Comparison of ENCODE assay signal across 13 cellular contexts in the genomic region with DNA sequence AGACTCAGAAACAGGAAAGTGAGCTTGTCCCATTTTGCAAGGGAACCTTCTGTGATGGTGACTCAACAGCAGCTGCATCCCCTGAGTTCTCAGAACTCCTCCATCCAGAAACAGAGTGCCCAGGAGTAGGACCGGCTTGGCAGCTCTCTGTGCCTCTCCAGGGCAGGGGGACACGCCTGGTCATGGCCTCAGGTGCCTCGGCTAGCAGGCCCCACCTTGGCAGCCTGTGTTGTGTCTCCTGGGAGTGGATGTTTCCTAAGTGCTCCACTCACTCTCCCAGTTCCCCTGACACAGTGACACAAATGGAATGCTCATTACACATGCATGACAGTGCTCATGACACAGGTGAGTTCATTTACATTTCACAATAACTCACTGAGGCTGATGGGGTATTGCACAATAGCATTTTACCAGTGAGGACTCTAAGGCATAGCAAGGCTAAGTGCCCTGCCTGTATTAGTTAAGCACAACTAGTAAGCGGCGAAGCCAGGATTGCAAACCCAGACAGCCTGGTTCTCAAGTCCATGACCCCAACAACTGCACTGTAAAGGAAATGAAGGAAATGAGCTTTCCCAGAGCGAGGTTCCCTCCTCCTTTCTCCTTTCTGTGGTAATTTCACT. TPM values are rescaled to one million over a fixed set of nuclear protein-coding genes. Genes with fewer than 3 reads are reported as not detected.
DNase-seq lines count a peak whose midpoint lies in the region; ATAC-seq, FAIRE-seq and TF ChIP-seq lines count a peak whose summit lies in the region.
"Had no signal": no experiment of that assay in that cellular context is flagged by ENCODE, and none has a peak within 500 bp of the region (broad histone marks: within the 10 kb centered on the region; RNA-seq: fewer than 3 reads in every experiment).

No MANE protein-coding gene starts in this region.

- TF ChIP-seq POLR2A in endothelial cell of umbilical vein (IDR thresholded peaks at IDR 0.05; ENCODE audit: low read depth, low read length) = no peak

- H3K4me1 ChIP-seq in endothelial cell of umbilical vein (ENCODE audit: control insufficient read depth, extremely low read depth, insufficient read depth, low read length) (peaks cover 7% of the 10 kb centered on the region), neuronal stem cell (ENCODE audit: control insufficient read depth in 2 of 2, insufficient read depth in 1 of 2, low read depth in 1 of 2, low read length in 2 of 2) (peaks cover 10 to 13% of the 10 kb centered on the region in 2 donors)

- no peak overlapping the region for H3K23ac ChIP-seq in neuronal stem cell (ENCODE audit: low read depth, low read length, poor library complexity)

- H2BK12ac ChIP-seq in neuronal stem cell (ENCODE audit: low read length) = no peak overlapping the region

- H3K14ac ChIP-seq in neuronal stem cell (ENCODE audit: low read length) = no peak overlapping the region

- CTCF ChIA-PET in endothelial cell of umbilical vein (lab: Charles Lee) = interaction anchor here (0.8 to 2.0 kb wide), 9 partner anchors 10 to 314 kb away, joined by 3 to 7 read pairs (median 4); no protein-coding TSS in a partner anchor
- CTCF ChIA-PET in activated CD4-positive, alpha-beta memory T cell treated with anti-CD3 and anti-CD28 coated beads for 36 hours (lab: Charles Lee) = no interaction called here

- no peaks in the 10 kb centered on the region for H3K9me3 ChIP-seq in endothelial cell of umbilical vein (replicated peaks; ENCODE audit: control insufficient read depth, insufficient read depth, low read length)
- peaks cover 4 to 7% of the 10 kb centered on the region in 2 donors for H3K9me3 ChIP-seq in neuronal stem cell (replicated peaks in 1 of 2; ENCODE audit: control insufficient read depth in 2 of 2, insufficient read depth in 1 of 2, low read depth in 1 of 2, low read length in 2 of 2)

- H2BK120ac ChIP-seq in neuronal stem cell (ENCODE audit: low read depth, low read length) = no peak overlapping the region

- no CpG with 5 or more reads among the region's 6 CpGs for whole genome bisulfite sequencing in neuronal stem cell (ENCODE audit: extremely low coverage in 2 of 2, insufficient read length in 2 of 2, insufficient replicate concordance in 1 of 2), 2 donors

- DNase-seq in DMS153 treated with DMSO at 0.1 percent for 48 hours (lab: John Stamatoyannopoulos, UW; ENCODE audit: unreplicated experiment) = peak; percentile 37
- peak; percentile 77 for DNase-seq in NCI-H2171 (lab: John Stamatoyannopoulos, UW)
- peak; percentile 75 for DNase-seq in endothelial cell of umbilical vein (ENCODE audit: low read depth, low spot score)
- no peak for DNase-seq in neuronal stem cell (ENCODE audit: low spot score)
- no peak for DNase-seq in activated CD4-positive, alpha-beta memory T cell treated with anti-CD3 and anti-CD28 coated beads for 36 hours
- DNase-seq in NCI-H524 treated with DMSO at 0.1 percent for 48 hours (lab: John Stamatoyannopoulos, UW) = no peak
- no peak for DNase-seq in putamen (ENCODE audit: low spot score)
- DNase-seq: activated naive CD4-positive, alpha-beta T cell; CD4-positive, alpha-beta T cell; RPMI8226 had no signal

- H3K4me3 ChIP-seq in endothelial cell of umbilical vein (replicated peaks in 1 of 3; ENCODE audit: insufficient read depth in 1 of 3, low read depth in 1 of 3, low read length in 3 of 3) (no peak overlapping the region), neuronal stem cell (ENCODE audit: low read length in 2 of 2) (no peak overlapping the region)
- H3K4me3 ChIP-seq: coronary artery had no signal

- H4K91ac ChIP-seq in neuronal stem cell (ENCODE audit: low read depth, low read length, poor library complexity) = no peak overlapping the region

- POLR2A ChIA-PET in endothelial cell of umbilical vein (lab: Charles Lee) = interaction anchor here (1.0 kb wide), 1 partner anchor 45 kb away, joined by 4 read pairs; no protein-coding TSS in a partner anchor
- POLR2A ChIA-PET in activated CD4-positive, alpha-beta memory T cell treated with anti-CD3 and anti-CD28 coated beads for 36 hours (lab: Charles Lee) = no interaction called here

- no peak overlapping the region for H2BK5ac ChIP-seq in neuronal stem cell (ENCODE audit: low read length)

- H3K79me1 ChIP-seq in neuronal stem cell (ENCODE audit: low read depth, low read length) = no peaks in the 10 kb centered on the region

- H4K20me1 ChIP-seq in endothelial cell of umbilical vein (replicated peaks; ENCODE audit: control insufficient read depth, extremely low read depth, insufficient read depth, low read length) = no peaks in the 10 kb centered on the region

- H3K4me3 Mint-ChIP-seq in activated CD4-positive, alpha-beta memory T cell treated with anti-CD3 and anti-CD28 coated beads for 36 hours = no peak overlapping the region
- H3K4me3 Mint-ChIP-seq: CD4-positive, alpha-beta T cell; naive thymus-derived CD4-positive, alpha-beta T cell had no signal

- no peak overlapping the region for H2AK5ac ChIP-seq in neuronal stem cell (ENCODE audit: low read depth, low read length)

- no peaks in the 10 kb centered on the region for H3K9me3 Mint-ChIP-seq in activated CD4-positive, alpha-beta memory T cell treated with anti-CD3 and anti-CD28 coated beads for 36 hours

- TF ChIP-seq CTCF in endothelial cell of umbilical vein (IDR thresholded peaks at IDR 0.05; ENCODE audit: extremely low read depth in 1 of 2, insufficient read depth in 1 of 2, low read depth in 1 of 2, low read length in 2 of 2) = no peak

- peak overlapping the region; percentile 13 for H3K18ac ChIP-seq in neuronal stem cell (ENCODE audit: low read length)

- no peak overlapping the region for H4K8ac ChIP-seq in neuronal stem cell (ENCODE audit: low read depth, low read length)

- H3K9me1 ChIP-seq in endothelial cell of umbilical vein (replicated peaks; ENCODE audit: control insufficient read depth, extremely low read depth, insufficient read depth, low read length) = no peaks in the 10 kb centered on the region

- H3K27me3 Mint-ChIP-seq in activated CD4-positive, alpha-beta memory T cell treated with anti-CD3 and anti-CD28 coated beads for 36 hours = peaks cover 3% of the 10 kb centered on the region
- H3K27me3 Mint-ChIP-seq: CD4-positive, alpha-beta T cell had no signal

- no peaks in the 10 kb centered on the region for H3K4me1 Mint-ChIP-seq in activated CD4-positive, alpha-beta memory T cell treated with anti-CD3 and anti-CD28 coated beads for 36 hours (ENCODE audit: low read depth)

- no peaks in the 10 kb centered on the region for H3K79me2 ChIP-seq in endothelial cell of umbilical vein (ENCODE audit: control insufficient read depth, insufficient read depth, low read length)

- peak; percentile 62 for FAIRE-seq in endothelial cell of umbilical vein (lab: Jason Lieb, UNC)

- no peaks in the 10 kb centered on the region for H3K27me3 ChIP-seq in endothelial cell of umbilical vein (ENCODE audit: control insufficient read depth in 2 of 2, insufficient read depth in 2 of 2, low read length in 2 of 2)
- no peaks in the 10 kb centered on the region for H3K27me3 ChIP-seq in neuronal stem cell (ENCODE audit: control insufficient read depth in 3 of 3, insufficient read depth in 3 of 3, low read depth in 1 of 3, low read length in 3 of 3)

- no peak for ATAC-seq in HG02884 (IDR thresholded peaks at IDR 0.05; ENCODE audit: unreplicated experiment)
- ATAC-seq: naive thymus-derived CD4-positive, alpha-beta T cell had no signal

- no peak overlapping the region for H3K9ac ChIP-seq in endothelial cell of umbilical vein (replicated peaks; ENCODE audit: extremely low read depth, insufficient read depth, low read length)
- no peak overlapping the region for H3K9ac ChIP-seq in neuronal stem cell (ENCODE audit: low read depth, low read length, poor library complexity)

- no peak overlapping the region for H3K4ac ChIP-seq in neuronal stem cell (ENCODE audit: low read length)

- dilution Hi-C loops in endothelial cell of umbilical vein (cut with MboI; ENCODE audit: extremely low pct_ligation_motif_present, low sequenced_read_pairs) = no loop called here

- no peak overlapping the region for H2BK15ac ChIP-seq in neuronal stem cell (ENCODE audit: low read length)

- no peak overlapping the region for H3K27ac Mint-ChIP-seq in activated CD4-positive, alpha-beta memory T cell treated with anti-CD3 and anti-CD28 coated beads for 36 hours
- H3K27ac Mint-ChIP-seq: CD4-positive, alpha-beta T cell had no signal

- H3K4me2 ChIP-seq in endothelial cell of umbilical vein (ENCODE audit: insufficient read depth, low read length) (no peak overlapping the region), neuronal stem cell (ENCODE audit: insufficient read depth, low read length, poor library complexity, severe bottlenecking) (no peak overlapping the region)

- H2AFZ ChIP-seq in endothelial cell of umbilical vein (ENCODE audit: low read depth, low read length) = no peak overlapping the region
- no peak overlapping the region for H2AFZ ChIP-seq in neuronal stem cell (ENCODE audit: low read length)

- H3K36me3 Mint-ChIP-seq in activated CD4-positive, alpha-beta memory T cell treated with anti-CD3 and anti-CD28 coated beads for 36 hours = no peaks in the 10 kb centered on the region

- H3K27ac ChIP-seq in endothelial cell of umbilical vein (ENCODE audit: insufficient read depth, low read depth, low read length) (no peak overlapping the region), neuronal stem cell (replicated peaks; ENCODE audit: low read length) (no peak overlapping the region)
- H3K27ac ChIP-seq: coronary artery had no signal

- no peaks in the 10 kb centered on the region for H3K36me3 ChIP-seq in endothelial cell of umbilical vein (ENCODE audit: control insufficient read depth in 2 of 2, extremely low read depth in 1 of 2, insufficient read depth in 2 of 2, low read length in 2 of 2)
- H3K36me3 ChIP-seq in neuronal stem cell (replicated peaks in 1 of 2; ENCODE audit: control insufficient read depth in 2 of 2, insufficient read depth in 2 of 2, low read length in 2 of 2) = no peaks in the 10 kb centered on the region

- no TSS peak for BruUV-seq in endothelial cell of umbilical vein (replicated peaks; lab: Mats Ljungman, UMichigan)

- intact Hi-C loops in endothelial cell of umbilical vein (cut with micrococcal nuclease) = loop anchor here (1.0 kb wide), 2 partner anchors 17 to 35 kb away; no protein-coding TSS in a partner anchor
- intact Hi-C loops in activated CD4-positive, alpha-beta memory T cell treated with anti-CD3 and anti-CD28 coated beads for 36 hours (cut with micrococcal nuclease) = no loop called here

RNA-seq across cellular contexts. Expression of a gene that starts 47.4 kb away (rescaled TPM):
- total RNA-seq in endothelial cell of umbilical vein = 731 and 743 TPM in 2 replicates
- 476 and 529 TPM in 2 replicates for polyA plus RNA-seq in endothelial cell of umbilical vein
- 479 and 499 TPM in 2 replicates for polyA plus RNA-seq in endothelial cell of umbilical vein (2011; cell fraction: cytosol; rRNA removed)
- polyA plus RNA-seq in endothelial cell of umbilical vein (2011; cell fraction: nucleus; rRNA removed) = 256 and 319 TPM in 2 replicates
- polyA plus RNA-seq in endothelial cell of umbilical vein (2012) = 434 and 637 TPM in 2 replicates
- 422 and 653 TPM in 2 replicates for polyA minus RNA-seq in endothelial cell of umbilical vein
- polyA minus RNA-seq in endothelial cell of umbilical vein (2011; cell fraction: cytosol; rRNA and poly(A)+ RNA removed) = 238 TPM
- polyA minus RNA-seq in endothelial cell of umbilical vein (2011; cell fraction: nucleus; rRNA and poly(A)+ RNA removed) = 185 and 221 TPM in 2 replicates
- 396 TPM for polyA plus RNA-seq in neuronal stem cell (2013, experiment 1 of 2)
- polyA plus RNA-seq in neuronal stem cell (2013, experiment 2 of 2) = 424 TPM
- total RNA-seq in activated CD4-positive, alpha-beta memory T cell treated with anti-CD3 and anti-CD28 coated beads for 36 hours = 100 to 1,000 TPM; 725 to 733 TPM

Comparison
In these comparisons a context has a peak if more than half of its experiments do, and no peak if none do; other contexts are left out.
1. DNase-seq: peak in DMS153 treated with DMSO at 0.1 percent for 48 hours (single experiment), NCI-H2171 (single experiment) and endothelial cell of umbilical vein (single experiment); none in neuronal stem cell (single experiment), activated CD4-positive, alpha-beta memory T cell treated with anti-CD3 and anti-CD28 coated beads for 36 hours (single experiment), NCI-H524 treated with DMSO at 0.1 percent for 48 hours (single experiment) and putamen (single experiment).